In genomic region chr1:243558556-243558955, GRCh38 we compare ENCODE assay signal across 21 cellular contexts.
A peak's percentile ranks its signal among the peaks of the same experiment; 100 is the strongest.
DNase-seq lines count a peak whose midpoint lies in the region; ATAC-seq and TF ChIP-seq lines count a peak whose summit lies in the region.
"Had no signal": no experiment of that assay in that cellular context is flagged by ENCODE, and none has a peak within 500 bp of the region (broad histone marks: within the 10 kb centered on the region; RNA-seq: fewer than 3 reads in every experiment).

No MANE protein-coding gene starts in this region.

- no peak for TF ChIP-seq CTCF in GM20000 (IDR thresholded peaks at IDR 0.05; ENCODE audit: extremely low read depth, missing control alignments)

- in situ Hi-C loops in G401 (cut with HindIII; ENCODE audit: low sequenced_read_pairs) = no loop called here

- no peak for ATAC-seq in HG03469 (IDR thresholded peaks at IDR 0.05; ENCODE audit: unreplicated experiment)
- ATAC-seq: GM12878 had no signal

- peak; percentile 39 to 59 for DNase-seq in NCI-H524 (lab: John Stamatoyannopoulos, UW)
- DNase-seq in NCI-H524 treated with DMSO at 0.1 percent for 48 hours (lab: John Stamatoyannopoulos, UW) = no peak
- DNase-seq in G401 (ENCODE audit: low spot score) = peak; percentile 81
- peak; percentile 80 for DNase-seq in NCI-H446 treated with DMSO at 0.1 percent for 48 hours (lab: John Stamatoyannopoulos, UW)
- peak; percentile 13 for DNase-seq in cerebellum (ENCODE audit: low spot score)
- DNase-seq in GM20000 (ENCODE audit: low spot score) = no peak
- no peak for DNase-seq in MV-4-11 (lab: John Stamatoyannopoulos, UW)
- DNase-seq: ACHN; CD4-positive, CD25-positive, alpha-beta regulatory T cell; GDM1; HCEC 1CT; Karpas-422; NCI-H1092 treated with DMSO at 0.1 percent for 48 hours; NCI-H146; NCI-H2029 treated with DMSO at 0.1 percent for 48 hours; NCI-H226; NCI-H526 treated with DMSO at 0.1 percent for 48 hours; Peyer's patch; SIG-M5 had no signal

Comparison
In these comparisons a context has a peak if more than half of its experiments do, and no peak if none do; other contexts are left out.
1. DNase-seq: peak in NCI-H524 (2 of 2), G401 (single experiment), NCI-H446 treated with DMSO at 0.1 percent for 48 hours (single experiment) and cerebellum (single experiment); none in NCI-H524 treated with DMSO at 0.1 percent for 48 hours (single experiment), GM20000 (single experiment) and MV-4-11 (single experiment).